In the genomic region with DNA sequence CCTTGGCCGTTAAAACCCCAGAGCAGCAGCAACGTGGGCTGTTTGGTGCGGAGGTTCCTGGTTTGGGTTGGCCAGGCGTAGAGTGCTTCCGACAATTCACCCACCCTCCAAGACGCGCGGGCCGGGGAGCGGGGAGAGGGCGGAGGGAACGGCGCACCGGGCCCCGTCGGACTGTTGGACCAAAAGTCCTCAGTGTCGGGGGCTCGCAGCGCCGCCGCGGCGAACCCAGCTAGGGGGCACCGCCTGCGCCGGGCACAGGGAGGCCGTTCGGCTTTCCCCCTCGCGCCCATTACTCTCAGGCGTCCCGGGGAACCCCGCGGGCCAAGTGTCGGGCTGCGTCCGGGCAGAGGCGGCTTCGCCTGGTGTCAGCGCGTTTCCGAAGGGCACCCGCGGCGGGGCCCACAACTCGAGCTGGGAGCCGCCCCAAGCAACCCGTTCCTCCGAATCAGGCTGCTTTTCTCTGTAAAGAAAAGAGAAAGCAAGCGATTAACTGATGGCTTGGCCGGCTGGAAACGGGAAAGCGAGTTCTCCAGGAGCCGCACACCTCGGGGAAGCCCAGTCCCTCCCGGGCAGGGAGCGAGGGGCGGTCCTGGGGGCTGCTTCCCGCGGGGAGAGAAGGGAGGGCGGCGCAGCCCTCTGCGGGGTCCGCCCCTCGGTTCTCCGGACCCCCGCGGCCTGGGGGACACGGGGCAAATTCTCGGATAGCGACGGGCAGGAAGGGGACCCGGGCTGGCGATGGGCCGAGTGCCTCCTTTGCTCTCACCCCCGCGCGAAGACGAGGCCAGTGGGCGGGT, we compare ENCODE assay signal across 7 cellular contexts.
A peak's percentile ranks its signal among the peaks of the same experiment; 100 is the strongest.
DNase-seq lines count a peak whose midpoint lies in the region; ATAC-seq and TF ChIP-seq lines count a peak whose summit lies in the region.

No MANE protein-coding gene starts in this region.

- no peaks in the 10 kb centered on the region for H3K9me3 Mint-ChIP-seq in WTC11
- H3K9me3 Mint-ChIP-seq in stimulated activated effector memory CD8-positive, alpha-beta T cell treated with anti-CD3 and anti-CD28 coated beads, Interleukin-12 subunit alpha, Interleukin-12 subunit beta, amount 100 ng/mL, for 72 hours: no peaks in the 10 kb centered on the region

- peak; percentile 43 for ATAC-seq in HG03521 (IDR thresholded peaks at IDR 0.05; ENCODE audit: unreplicated experiment)
- peak; percentile 24 for ATAC-seq in WTC11
- ATAC-seq in lower lobe of right lung: peak; percentile 51 to 70
- peak; percentile 63 for ATAC-seq in stimulated activated effector memory CD8-positive, alpha-beta T cell treated with anti-CD3 and anti-CD28 coated beads, Interleukin-12 subunit alpha, Interleukin-12 subunit beta, amount 100 ng/mL, for 72 hours
- ATAC-seq in GM18907 (IDR thresholded peaks at IDR 0.05; ENCODE audit: unreplicated experiment): no peak

- peaks cover 16% of the 10 kb centered on the region for H3K4me1 Mint-ChIP-seq in WTC11
- H3K4me1 Mint-ChIP-seq in stimulated activated effector memory CD8-positive, alpha-beta T cell treated with anti-CD3 and anti-CD28 coated beads, Interleukin-12 subunit alpha, Interleukin-12 subunit beta, amount 100 ng/mL, for 72 hours: peaks cover 73% of the 10 kb centered on the region

- peak overlapping the region; percentile 68 for H3K4me3 ChIP-seq in lower lobe of right lung

- H3K36me3 ChIP-seq in lower lobe of right lung: peaks cover 9% of the 10 kb centered on the region

- peaks cover 30% of the 10 kb centered on the region for H3K27me3 ChIP-seq in lower lobe of right lung (ENCODE audit: low read depth)

- peak overlapping the region; percentile 79 for H3K27ac ChIP-seq in lower lobe of right lung

- TF ChIP-seq CTCF in WTC11 (IDR thresholded peaks at IDR 0.05): no peak
- TF ChIP-seq CTCF in lower lobe of right lung (IDR thresholded peaks at IDR 0.05): no peak

- no peaks in the 10 kb centered on the region for H3K9me3 ChIP-seq in lower lobe of right lung

- peaks cover 37% of the 10 kb centered on the region for H3K4me1 ChIP-seq in lower lobe of right lung

- POLR2A ChIA-PET in WTC11 (lab: Charles Lee): no interaction called here

- intact Hi-C loops in lower lobe of right lung (cut with DNase I): no loop called here

- DNase-seq in WTC11 (ENCODE audit: low spot score) (peak; percentile 39), dedifferentiated amniotic fluid mesenchymal stem cell (ENCODE audit: extremely low spot score) (peak; percentile 23), lower lobe of right lung (no peak), NCI-H146 treated with DMSO at 0.1 percent for 48 hours (lab: John Stamatoyannopoulos, UW; ENCODE audit: unreplicated experiment) (no peak)
- peak; percentile 51 to 83 for DNase-seq in stimulated activated effector memory CD8-positive, alpha-beta T cell treated with anti-CD3 and anti-CD28 coated beads, Interleukin-12 subunit alpha, Interleukin-12 subunit beta, amount 100 ng/mL, for 72 hours (ENCODE audit: low spot score in 2 of 2)

- H3K36me3 Mint-ChIP-seq in WTC11: no peaks in the 10 kb centered on the region
- H3K36me3 Mint-ChIP-seq in stimulated activated effector memory CD8-positive, alpha-beta T cell treated with anti-CD3 and anti-CD28 coated beads, Interleukin-12 subunit alpha, Interleukin-12 subunit beta, amount 100 ng/mL, for 72 hours: peaks cover 29% of the 10 kb centered on the region

- H3K27ac Mint-ChIP-seq in WTC11: no peak overlapping the region
- peak overlapping the region; percentile 97 for H3K27ac Mint-ChIP-seq in stimulated activated effector memory CD8-positive, alpha-beta T cell treated with anti-CD3 and anti-CD28 coated beads, Interleukin-12 subunit alpha, Interleukin-12 subunit beta, amount 100 ng/mL, for 72 hours

- CTCF ChIA-PET in WTC11 (lab: Charles Lee): interaction anchor here (1.1 to 1.3 kb wide), 2 partner anchors 40 to 285 kb away, joined by 4 read pairs; no protein-coding TSS in a partner anchor

- peaks cover 72% of the 10 kb centered on the region for H3K27me3 Mint-ChIP-seq in WTC11 (ENCODE audit: low read depth)

- peak overlapping the region; percentile 73 for H3K4me3 Mint-ChIP-seq in WTC11
- peak overlapping the region; percentile 87 for H3K4me3 Mint-ChIP-seq in stimulated activated effector memory CD8-positive, alpha-beta T cell treated with anti-CD3 and anti-CD28 coated beads, Interleukin-12 subunit alpha, Interleukin-12 subunit beta, amount 100 ng/mL, for 72 hours

TF ChIP-seq in WTC11, 78 proteins besides CTCF, POLR2A, EP300 and RAD21 (continues in another document):
- no peak for TF ChIP-seq RORB (CRISPR knock-in tag; IDR thresholded peaks at IDR 0.05)
- no peak for TF ChIP-seq FOXK1 (CRISPR knock-in tag; IDR thresholded peaks at IDR 0.05)
- peak; percentile 59; the same call in 1 of the 2 replicates for TF ChIP-seq KAT7 (CRISPR knock-in tag; IDR thresholded peaks at IDR 0.05; ENCODE audit: borderline replicate concordance)
- no peak for TF ChIP-seq ATF1 (CRISPR knock-in tag; IDR thresholded peaks at IDR 0.05)
- TF ChIP-seq NFATC4 (CRISPR knock-in tag; IDR thresholded peaks at IDR 0.05): no peak
- TF ChIP-seq ZNF317 (CRISPR knock-in tag; IDR thresholded peaks at IDR 0.05; ENCODE audit: borderline replicate concordance, low read depth): no peak
- TF ChIP-seq, protein P1, sequence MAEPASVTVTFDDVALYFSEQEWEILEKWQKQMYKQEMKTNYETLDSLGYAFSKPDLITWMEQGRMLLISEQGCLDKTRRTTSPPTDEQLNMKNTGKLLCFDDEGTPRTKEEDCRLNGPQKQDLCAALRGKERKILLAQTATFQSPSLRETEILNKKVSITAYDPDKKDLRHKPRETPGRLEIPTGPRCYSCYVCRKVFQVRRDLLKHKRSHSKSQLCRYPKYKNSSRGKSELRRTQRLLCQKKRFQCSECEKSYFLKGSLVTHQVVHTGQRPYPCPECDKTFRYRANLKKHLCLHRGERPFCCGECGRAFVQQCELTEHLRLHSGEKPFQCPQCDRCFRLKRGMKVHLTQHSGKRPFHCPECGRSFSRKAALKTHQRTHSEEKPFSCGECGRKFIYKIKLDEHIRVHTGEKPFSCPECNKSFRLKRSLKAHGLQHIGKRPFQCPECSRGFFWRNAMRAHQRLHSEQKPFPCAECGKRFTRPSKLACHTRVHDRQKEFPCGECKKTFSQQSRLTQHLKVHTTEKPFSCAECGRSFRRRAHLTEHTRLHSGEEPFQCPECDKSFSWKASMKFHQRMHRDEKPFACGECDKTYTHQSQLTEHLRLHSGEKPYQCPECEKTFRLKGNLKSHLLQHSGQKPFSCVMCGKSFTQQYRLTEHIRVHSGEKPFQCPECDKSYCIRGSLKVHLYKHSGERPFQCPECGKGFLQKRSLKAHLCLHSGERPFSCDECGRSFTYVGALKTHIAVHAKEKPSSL (CRISPR knock-in tag; conservative IDR thresholded peaks at IDR 0.05): no peak
- TF ChIP-seq SMAD3 (CRISPR knock-in tag; IDR thresholded peaks at IDR 0.05; ENCODE audit: borderline replicate concordance): no peak
- TF ChIP-seq, protein P2, sequence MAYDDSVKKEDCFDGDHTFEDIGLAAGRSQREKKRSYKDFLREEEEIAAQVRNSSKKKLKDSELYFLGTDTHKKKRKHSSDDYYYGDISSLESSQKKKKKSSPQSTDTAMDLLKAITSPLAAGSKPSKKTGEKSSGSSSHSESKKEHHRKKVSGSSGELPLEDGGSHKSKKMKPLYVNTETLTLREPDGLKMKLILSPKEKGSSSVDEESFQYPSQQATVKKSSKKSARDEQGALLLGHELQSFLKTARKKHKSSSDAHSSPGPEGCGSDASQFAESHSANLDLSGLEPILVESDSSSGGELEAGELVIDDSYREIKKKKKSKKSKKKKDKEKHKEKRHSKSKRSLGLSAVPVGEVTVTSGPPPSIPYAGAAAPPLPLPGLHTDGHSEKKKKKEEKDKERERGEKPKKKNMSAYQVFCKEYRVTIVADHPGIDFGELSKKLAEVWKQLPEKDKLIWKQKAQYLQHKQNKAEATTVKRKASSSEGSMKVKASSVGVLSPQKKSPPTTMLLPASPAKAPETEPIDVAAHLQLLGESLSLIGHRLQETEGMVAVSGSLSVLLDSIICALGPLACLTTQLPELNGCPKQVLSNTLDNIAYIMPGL (CRISPR knock-in tag; IDR thresholded peaks at IDR 0.05): no peak
- 0 out of 2 replicates have a peak, but pooled peaks have one; percentile 29 for TF ChIP-seq ZNF121 (CRISPR knock-in tag; IDR thresholded peaks at IDR 0.05)
- TF ChIP-seq JUN (CRISPR knock-in tag; IDR thresholded peaks at IDR 0.05): no peak
- TF ChIP-seq, protein P3, sequence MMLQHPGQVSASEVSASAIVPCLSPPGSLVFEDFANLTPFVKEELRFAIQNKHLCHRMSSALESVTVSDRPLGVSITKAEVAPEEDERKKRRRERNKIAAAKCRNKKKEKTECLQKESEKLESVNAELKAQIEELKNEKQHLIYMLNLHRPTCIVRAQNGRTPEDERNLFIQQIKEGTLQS (CRISPR knock-in tag; conservative IDR thresholded peaks at IDR 0.05): no peak
- TF ChIP-seq, protein P4, sequence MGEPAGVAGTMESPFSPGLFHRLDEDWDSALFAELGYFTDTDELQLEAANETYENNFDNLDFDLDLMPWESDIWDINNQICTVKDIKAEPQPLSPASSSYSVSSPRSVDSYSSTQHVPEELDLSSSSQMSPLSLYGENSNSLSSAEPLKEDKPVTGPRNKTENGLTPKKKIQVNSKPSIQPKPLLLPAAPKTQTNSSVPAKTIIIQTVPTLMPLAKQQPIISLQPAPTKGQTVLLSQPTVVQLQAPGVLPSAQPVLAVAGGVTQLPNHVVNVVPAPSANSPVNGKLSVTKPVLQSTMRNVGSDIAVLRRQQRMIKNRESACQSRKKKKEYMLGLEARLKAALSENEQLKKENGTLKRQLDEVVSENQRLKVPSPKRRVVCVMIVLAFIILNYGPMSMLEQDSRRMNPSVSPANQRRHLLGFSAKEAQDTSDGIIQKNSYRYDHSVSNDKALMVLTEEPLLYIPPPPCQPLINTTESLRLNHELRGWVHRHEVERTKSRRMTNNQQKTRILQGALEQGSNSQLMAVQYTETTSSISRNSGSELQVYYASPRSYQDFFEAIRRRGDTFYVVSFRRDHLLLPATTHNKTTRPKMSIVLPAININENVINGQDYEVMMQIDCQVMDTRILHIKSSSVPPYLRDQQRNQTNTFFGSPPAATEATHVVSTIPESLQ (CRISPR knock-in tag; IDR thresholded peaks at IDR 0.05): no peak

Comparison
In these comparisons a context has a peak if more than half of its experiments do, and no peak if none do; other contexts are left out.
1. DNase-seq: peak in WTC11 (single experiment), dedifferentiated amniotic fluid mesenchymal stem cell (single experiment) and stimulated activated effector memory CD8-positive, alpha-beta T cell treated with anti-CD3 and anti-CD28 coated beads, Interleukin-12 subunit alpha, Interleukin-12 subunit beta, amount 100 ng/mL, for 72 hours (2 of 2); none in lower lobe of right lung (single experiment) and NCI-H146 treated with DMSO at 0.1 percent for 48 hours (single experiment).